In genomic region chr11:92657226-92657625, GRCh38 we compare ENCODE assay signal across 19 cellular contexts.
"Had no signal": no experiment of that assay in that cellular context is flagged by ENCODE, and none has a peak within 500 bp of the region (broad histone marks: within the 10 kb centered on the region; RNA-seq: fewer than 3 reads in every experiment).

No MANE protein-coding gene starts in this region.

- H3K4me1 Mint-ChIP-seq: activated CD4-positive, alpha-beta T cell treated with anti-CD3 and anti-CD28 coated beads, Interleukin-2, amount 10 ng/mL, durations not matched to agents 7 days and 5 days; activated naive CD4-positive, alpha-beta T cell treated with anti-CD3 and anti-CD28 coated beads, Interleukin-2, amount 10 ng/mL, durations not matched to agents 7 days and 5 days; activated naive CD8-positive, alpha-beta T cell treated with anti-CD3 and anti-CD28 coated beads for 36 hours had no signal

- H3K36me3 Mint-ChIP-seq: activated CD4-positive, alpha-beta memory T cell treated with anti-CD3 and anti-CD28 coated beads for 36 hours; activated naive CD4-positive, alpha-beta T cell treated with anti-CD3 and anti-CD28 coated beads, Interleukin-2, amount 10 ng/mL, durations not matched to agents 7 days and 5 days; activated naive CD8-positive, alpha-beta T cell treated with anti-CD3 and anti-CD28 coated beads for 36 hours had no signal

- H3K9me3 Mint-ChIP-seq: activated CD4-positive, alpha-beta T cell treated with anti-CD3 and anti-CD28 coated beads, Interleukin-2, amount 10 ng/mL, durations not matched to agents 7 days and 5 days; activated naive CD8-positive, alpha-beta T cell treated with anti-CD3 and anti-CD28 coated beads for 36 hours; activated T-helper 2 cell treated with anti-CD3 and anti-CD28 coated beads, Interferon-gamma antibody, Interleukin-2, Interleukin-4, amounts not matched to agents 10 μg/mL and 5 μg/mL and 100 μg/mL, durations not matched to agents 14 hours and 24 hours and 36 hours had no signal

- H3K27me3 Mint-ChIP-seq: activated CD4-positive, alpha-beta memory T cell treated with anti-CD3 and anti-CD28 coated beads for 36 hours; activated CD4-positive, alpha-beta T cell treated with anti-CD3 and anti-CD28 coated beads, Interleukin-2, amount 10 ng/mL, durations not matched to agents 7 days and 5 days; activated naive CD4-positive, alpha-beta T cell treated with anti-CD3 and anti-CD28 coated beads, Interleukin-2, amount 10 ng/mL, durations not matched to agents 7 days and 5 days; activated naive CD8-positive, alpha-beta T cell treated with anti-CD3 and anti-CD28 coated beads for 36 hours had no signal

- H3K4me3 Mint-ChIP-seq: activated CD4-positive, alpha-beta memory T cell treated with anti-CD3 and anti-CD28 coated beads for 36 hours; activated CD4-positive, alpha-beta T cell treated with anti-CD3 and anti-CD28 coated beads, Interleukin-2, amount 10 ng/mL, durations not matched to agents 7 days and 5 days; activated naive CD4-positive, alpha-beta T cell treated with anti-CD3 and anti-CD28 coated beads, Interleukin-2, amount 10 ng/mL, durations not matched to agents 7 days and 5 days; activated naive CD8-positive, alpha-beta T cell treated with anti-CD3 and anti-CD28 coated beads for 36 hours; activated T-cell treated with anti-CD3 and anti-CD28 coated beads, Interleukin-2, amount 50 U/mL, for 72 hours had no signal

- DNase-seq: activated CD4-positive, alpha-beta memory T cell treated with anti-CD3 and anti-CD28 coated beads for 36 hours; activated CD4-positive, alpha-beta T cell treated with anti-CD3 and anti-CD28 coated beads, Interleukin-2, amount 10 ng/mL, durations not matched to agents 7 days and 5 days; activated CD4-positive, CD25-positive, alpha-beta regulatory T cell; activated CD8-positive, alpha-beta memory T cell treated with anti-CD3 and anti-CD28 coated beads, Interleukin-2, amount 50 U/mL, for 4 hours; activated gamma-delta T cell treated with Interleukin-2 at 50 U/mL for 16 hours; activated naive CD4-positive, alpha-beta T cell treated with anti-CD3 and anti-CD28 coated beads, Interleukin-2, amount 10 ng/mL, durations not matched to agents 7 days and 5 days; activated naive CD8-positive, alpha-beta T cell treated with anti-CD3 and anti-CD28 coated beads for 36 hours; activated T-cell treated with anti-CD3 and anti-CD28 coated beads, Interleukin-2, amount 50 U/mL, for 72 hours; brain microvascular endothelial cell; cerebellar nuclear complex; MG63; MV-4-11; NCI-H1092 treated with DMSO at 0.1 percent for 48 hours; NCI-H1417 treated with DMSO at 0.1 percent for 48 hours; NCI-H1694; NCI-H2029; NCI-H526; SIG-M5 had no signal

- H3K27ac Mint-ChIP-seq: activated CD4-positive, alpha-beta memory T cell treated with anti-CD3 and anti-CD28 coated beads for 36 hours; activated CD4-positive, alpha-beta T cell treated with anti-CD3 and anti-CD28 coated beads, Interleukin-2, amount 10 ng/mL, durations not matched to agents 7 days and 5 days; activated naive CD4-positive, alpha-beta T cell treated with anti-CD3 and anti-CD28 coated beads, Interleukin-2, amount 10 ng/mL, durations not matched to agents 7 days and 5 days; activated naive CD8-positive, alpha-beta T cell treated with anti-CD3 and anti-CD28 coated beads for 36 hours; activated T-cell treated with anti-CD3 and anti-CD28 coated beads, Interleukin-2, amount 50 U/mL, for 72 hours; activated T-helper 2 cell treated with anti-CD3 and anti-CD28 coated beads, Interferon-gamma antibody, Interleukin-2, Interleukin-4, amounts not matched to agents 10 μg/mL and 5 μg/mL and 100 μg/mL, durations not matched to agents 14 hours and 24 hours and 36 hours had no signal
